ENCODE assay signal across 34 cellular contexts in the genomic region with DNA sequence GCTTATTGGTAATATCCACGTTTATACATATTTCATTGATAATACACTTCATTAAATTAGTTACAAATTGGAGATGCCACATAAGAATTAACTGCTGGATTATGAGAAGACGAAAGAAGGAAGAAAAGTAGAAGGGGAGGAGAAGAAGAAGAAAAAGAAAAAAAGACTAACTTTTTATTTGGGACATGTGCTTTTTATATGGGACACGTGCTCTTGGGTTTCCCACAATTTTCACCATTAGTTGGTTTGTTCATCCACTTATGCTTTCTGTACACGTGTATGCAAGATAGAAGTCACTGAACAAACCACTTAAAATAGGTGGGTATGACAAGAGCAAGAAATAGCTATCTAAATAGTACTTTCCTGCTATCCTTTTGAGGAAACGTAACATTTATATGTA.
"Had no signal": no experiment of that assay in that cellular context is flagged by ENCODE, and none has a peak within 500 bp of the region (broad histone marks: within the 10 kb centered on the region; RNA-seq: fewer than 3 reads in every experiment).

No MANE protein-coding gene starts in this region.

- H3K9me3 ChIP-seq: adrenal gland, ascending aorta, body of pancreas, breast epithelium had no signal

- H3K36me3 ChIP-seq: adrenal gland, ascending aorta, brain microvascular endothelial cell, breast epithelium, cardiac muscle cell had no signal

- H3K27ac ChIP-seq: adrenal gland, ascending aorta, body of pancreas, brain microvascular endothelial cell, breast epithelium, cardiac muscle cell had no signal

- H3K4me3 ChIP-seq: adrenal gland, ascending aorta, body of pancreas, breast epithelium, cardiac muscle cell had no signal

- FAIRE-seq: astrocyte, bronchial epithelial cell had no signal

- H3K4me1 ChIP-seq: adrenal gland, ascending aorta, body of pancreas, breast epithelium had no signal

- H3K27me3 ChIP-seq: adrenal gland, ascending aorta, body of pancreas, brain microvascular endothelial cell, breast epithelium, cardiac muscle cell had no signal

- DNase-seq: activated effector memory CD4-positive, alpha-beta T cell treated with anti-CD3 and anti-CD28 coated beads, Interleukin-2, amount 50 U/mL, for 16 hours; activated effector memory CD4-positive, alpha-beta T cell treated with Interleukin-2 at 50 U/mL for 16 hours; activated gamma-delta T cell; activated gamma-delta T cell treated with Interleukin-2 at 50 U/mL for 16 hours; activated naive CD4-positive, alpha-beta T cell; activated naive CD4-positive, alpha-beta T cell treated with anti-CD3 and anti-CD28 coated beads for 36 hours; activated naive CD4-positive, alpha-beta T cell treated with anti-CD3 and anti-CD28 coated beads, Interleukin-2, amount 10 ng/mL, durations not matched to agents 7 days and 5 days; activated naive CD4-positive, alpha-beta T cell treated with anti-CD3 and anti-CD28 coated beads, Interleukin-2, amount 50 U/mL, for 16 hours; activated naive CD4-positive, alpha-beta T cell treated with Interleukin-2 at 50 U/mL for 16 hours; activated naive CD8-positive, alpha-beta T cell treated with anti-CD3 and anti-CD28 coated beads for 36 hours; activated naive CD8-positive, alpha-beta T cell treated with anti-CD3 and anti-CD28 coated beads, Interleukin-2, amount 10 ng/mL, durations not matched to agents 7 days and 5 days; activated naive CD8-positive, alpha-beta T cell treated with anti-CD3 and anti-CD28 coated beads, Interleukin-2, amount 50 U/mL, for 24 hours; activated T-cell treated with anti-CD3 and anti-CD28 coated beads, Interleukin-2, amount 50 U/mL, for 1 hour; activated T-cell treated with anti-CD3 and anti-CD28 coated beads, Interleukin-2, amount 50 U/mL, for 24 hours; activated T-cell treated with anti-CD3 and anti-CD28 coated beads, Interleukin-2, amount 50 U/mL, for 4 hours; activated T-cell treated with anti-CD3 and anti-CD28 coated beads, Interleukin-2, amount 50 U/mL, for 48 hours; activated T-cell treated with anti-CD3 and anti-CD28 coated beads, Interleukin-2, amount 50 U/mL, for 72 hours; adrenal gland; amniotic stem cell; amygdala; anterior cingulate cortex; aorta; body of pancreas; brain microvascular endothelial cell; caudate nucleus; central memory CD4-positive, alpha-beta T cell; cerebellar nuclear complex had no signal

- ATAC-seq: activated naive CD4-positive, alpha-beta T cell treated with anti-CD3 and anti-CD28 coated beads, Interleukin-2, amount 50 U/mL, for 72 hours; activated naive CD8-positive, alpha-beta T cell treated with anti-CD3 and anti-CD28 coated beads, Interleukin-2, amount 50 U/mL, for 24 hours; activated T-cell treated with anti-CD3 and anti-CD28 coated beads, Interleukin-2, amount 50 U/mL, for 4 hours; activated T-cell treated with anti-CD3 and anti-CD28 coated beads, Interleukin-2, amount 50 U/mL, for 72 hours; activated T-helper 17 cell treated with anti-CD3 and anti-CD28 coated beads, Interleukin-2, amount 50 U/mL, for 72 hours; body of pancreas had no signal
